19 cellular contexts compared by ENCODE assay signal in the genomic region with DNA sequence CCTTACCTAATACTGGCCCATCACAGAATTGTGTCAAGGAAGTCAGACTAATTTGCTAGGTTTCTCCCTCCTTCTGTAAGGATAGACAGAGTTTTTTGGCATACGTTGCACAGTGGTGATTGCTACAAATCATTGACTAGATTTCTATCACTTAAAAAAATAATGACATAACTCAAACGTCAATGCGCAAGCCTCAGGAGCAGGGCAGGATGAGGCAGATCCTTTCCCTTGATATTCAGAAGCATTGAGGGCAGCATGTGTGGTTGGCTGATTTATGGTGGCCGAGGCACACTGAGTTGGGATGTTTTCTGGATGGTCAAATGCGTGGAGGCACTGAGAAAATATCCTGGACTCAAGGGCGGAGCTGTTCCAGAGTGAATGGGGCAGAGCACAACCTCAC. TPM values are rescaled to one million over a fixed set of nuclear protein-coding genes. Genes with fewer than 3 reads are reported as not detected.
"Had no signal": no experiment of that assay in that cellular context is flagged by ENCODE, and none has a peak within 500 bp of the region (broad histone marks: within the 10 kb centered on the region; RNA-seq: fewer than 3 reads in every experiment).

No MANE protein-coding gene starts in this region.

- DNase-seq: activated CD4-positive, alpha-beta T cell treated with anti-CD3 and anti-CD28 coated beads, Interleukin-2, amount 10 ng/mL, durations not matched to agents 24 days and 14 days; activated CD4-positive, CD25-positive, alpha-beta regulatory T cell; activated CD8-positive, alpha-beta memory T cell treated with anti-CD3 and anti-CD28 coated beads, Interleukin-2, amount 50 U/mL, for 4 hours; activated CD8-positive, alpha-beta T cell treated with anti-CD3 and anti-CD28 coated beads, Interleukin-2, amount 10 ng/mL, durations not matched to agents 7 days and 5 days; activated effector memory CD4-positive, alpha-beta T cell treated with anti-CD3 and anti-CD28 coated beads, Interleukin-2, amount 50 U/mL, for 16 hours; activated T-cell treated with anti-CD3 and anti-CD28 coated beads, Interleukin-2, amount 50 U/mL, for 48 hours; central memory CD4-positive, alpha-beta T cell; effector CD4-positive, alpha-beta T cell; posterior cingulate gyrus; retina; stimulated activated CD4-positive, alpha-beta T cell treated with anti-CD3 and anti-CD28 coated beads, Interleukin-2, amount 100 ng/mL, for 48 hours; stimulated activated naive B cell treated with anti-CD40 and anti-IgM and Interleukin-4, amounts not matched to agents 10 μg/mL and 1 μg/mL and 100 μg/mL, for 72 hours; thyroid gland had no signal

- FAIRE-seq: frontal cortex, islet of Langerhans had no signal

- H3K4me3 ChIP-seq: coronary artery, thyroid gland had no signal

- ATAC-seq: activated CD8-positive, alpha-beta T cell treated with anti-CD3 and anti-CD28 coated beads, Interleukin-2, amount 10 ng/mL, durations not matched to agents 7 days and 5 days; activated naive CD4-positive, alpha-beta T cell treated with anti-CD3 and anti-CD28 coated beads, Interleukin-2, amount 50 U/mL, for 72 hours; left lobe of liver; natural killer cell treated with Interleukin-12 subunit alpha and Interleukin-12 subunit beta and Interleukin-15 and Interleukin-18, amount 100 ng/mL, for 72 hours; stimulated activated naive B cell treated with anti-CD40 and anti-IgM and Interleukin-4, amounts not matched to agents 10 μg/mL and 1 μg/mL and 100 μg/mL, for 72 hours had no signal

- H3K9me3 ChIP-seq: thyroid gland had no signal

- H3K27ac ChIP-seq: coronary artery, thyroid gland had no signal

- H3K36me3 ChIP-seq: thyroid gland had no signal

- H3K27me3 ChIP-seq: thyroid gland had no signal

RNA-seq across cellular contexts. Expression of gene THSD4, which starts 14.4 kb away (rescaled TPM):
- total RNA-seq: activated CD4-positive, alpha-beta T cell treated with anti-CD3 and anti-CD28 coated beads, Interleukin-2, amount 10 ng/mL, durations not matched to agents 24 days and 14 days; activated CD8-positive, alpha-beta T cell treated with anti-CD3 and anti-CD28 coated beads, Interleukin-2, amount 10 ng/mL, durations not matched to agents 7 days and 5 days; activated naive CD4-positive, alpha-beta T cell treated with anti-CD3 and anti-CD28 coated beads, Interleukin-2, amount 50 U/mL, for 72 hours; natural killer cell treated with Interleukin-12 subunit alpha and Interleukin-12 subunit beta and Interleukin-15 and Interleukin-18, amount 100 ng/mL, for 72 hours had no signal
